Comparison of ENCODE assay signal across 22 cellular contexts in the genomic region with DNA sequence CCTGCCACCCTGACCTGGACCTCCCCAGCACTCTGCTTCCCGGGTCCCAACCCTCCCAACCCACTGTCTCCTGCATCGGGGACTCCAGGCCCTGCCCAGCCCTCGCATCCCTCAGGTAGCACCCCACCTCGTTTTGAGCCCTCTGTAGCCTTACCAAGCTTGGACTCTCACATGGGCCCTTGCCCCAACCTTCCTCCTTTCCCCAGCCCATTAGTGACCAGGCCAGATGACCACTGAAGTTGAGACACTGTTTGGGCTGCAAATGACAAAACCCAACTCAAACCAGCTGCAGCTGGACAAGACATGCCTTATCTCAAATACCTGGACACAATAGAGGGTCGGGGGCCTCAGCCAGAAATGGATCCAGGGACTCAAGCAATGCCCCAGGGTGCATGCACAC.
DNase-seq lines count a peak whose midpoint lies in the region; ATAC-seq lines count a peak whose summit lies in the region.
"Had no signal": no experiment of that assay in that cellular context is flagged by ENCODE, and none has a peak within 500 bp of the region (broad histone marks: within the 10 kb centered on the region; RNA-seq: fewer than 3 reads in every experiment).

No MANE protein-coding gene starts in this region.

- POLR2A ChIA-PET in activated naive CD8-positive, alpha-beta T cell treated with anti-CD3 and anti-CD28 coated beads, Interleukin-2, amount 10 ng/mL, durations not matched to agents 7 days and 5 days (lab: Charles Lee) = interaction anchor here (0.7 to 0.8 kb wide), 2 partner anchors 9 to 235 kb away, joined by 3 read pairs; no protein-coding TSS in a partner anchor

- no peak for DNase-seq in activated naive CD8-positive, alpha-beta T cell treated with anti-CD3 and anti-CD28 coated beads, Interleukin-2, amount 10 ng/mL, durations not matched to agents 7 days and 5 days
- DNase-seq in activated naive CD8-positive, alpha-beta T cell treated with anti-CD3 and anti-CD28 coated beads for 36 hours = no peak
- no peak for DNase-seq in naive B cell
- no peak for DNase-seq in NCI-H446 treated with DMSO at 0.1 percent for 48 hours (lab: John Stamatoyannopoulos, UW)
- no peak for DNase-seq in NOMO-1 (lab: John Stamatoyannopoulos, UW; ENCODE audit: unreplicated experiment in 2 of 2)
- DNase-seq: 8988T; ACHN; BE2C; CD4-positive, CD25-positive, alpha-beta regulatory T cell; DMS153; DND-41; MV-4-11; NCI-H1105; NCI-H1436 treated with DMSO at 0.1 percent for 48 hours; NCI-H1930; NCI-H2107; NCI-H446; SHP77 treated with DMSO at 0.1 percent for 48 hours had no signal

- peaks cover 12% of the 10 kb centered on the region for H3K4me1 Mint-ChIP-seq in activated naive CD8-positive, alpha-beta T cell treated with anti-CD3 and anti-CD28 coated beads, Interleukin-2, amount 10 ng/mL, durations not matched to agents 7 days and 5 days
- no peaks in the 10 kb centered on the region for H3K4me1 Mint-ChIP-seq in activated naive CD8-positive, alpha-beta T cell treated with anti-CD3 and anti-CD28 coated beads for 36 hours
- peaks cover 37% of the 10 kb centered on the region for H3K4me1 Mint-ChIP-seq in dendritic cell treated with granulocyte-macrophage colony-stimulating factor and Interleukin-4, amounts not matched to agents 40 ng/mL and 50 ng/mL, for 4 days (ENCODE audit: low read depth)
- peaks cover 20 to 31% (median 29%) of the 10 kb centered on the region in 3 donors for H3K4me1 Mint-ChIP-seq in naive B cell
- H3K4me1 Mint-ChIP-seq in stimulated activated memory B cell treated with anti-CD40 and anti-IgM and Interleukin-4, amounts not matched to agents 10 μg/mL and 1 μg/mL and 100 μg/mL, for 72 hours = peaks cover 38% of the 10 kb centered on the region

- H3K9me3 Mint-ChIP-seq in activated naive CD8-positive, alpha-beta T cell treated with anti-CD3 and anti-CD28 coated beads, Interleukin-2, amount 10 ng/mL, durations not matched to agents 7 days and 5 days = peaks cover under 1% of the 10 kb centered on the region
- H3K9me3 Mint-ChIP-seq in activated naive CD8-positive, alpha-beta T cell treated with anti-CD3 and anti-CD28 coated beads for 36 hours = no peaks in the 10 kb centered on the region
- H3K9me3 Mint-ChIP-seq in dendritic cell treated with granulocyte-macrophage colony-stimulating factor and Interleukin-4, amounts not matched to agents 40 ng/mL and 50 ng/mL, for 4 days = peaks cover 1% of the 10 kb centered on the region
- no peaks in the 10 kb centered on the region for H3K9me3 Mint-ChIP-seq in naive B cell
- H3K9me3 Mint-ChIP-seq in stimulated activated memory B cell treated with anti-CD40 and anti-IgM and Interleukin-4, amounts not matched to agents 10 μg/mL and 1 μg/mL and 100 μg/mL, for 72 hours = no peaks in the 10 kb centered on the region
- H3K9me3 Mint-ChIP-seq: CD4-positive, CD25-positive, alpha-beta regulatory T cell had no signal

- H3K27ac Mint-ChIP-seq in activated naive CD8-positive, alpha-beta T cell treated with anti-CD3 and anti-CD28 coated beads, Interleukin-2, amount 10 ng/mL, durations not matched to agents 7 days and 5 days = peak overlapping the region; percentile 56
- H3K27ac Mint-ChIP-seq in activated naive CD8-positive, alpha-beta T cell treated with anti-CD3 and anti-CD28 coated beads for 36 hours = no peak overlapping the region
- H3K27ac Mint-ChIP-seq in dendritic cell treated with granulocyte-macrophage colony-stimulating factor and Interleukin-4, amounts not matched to agents 40 ng/mL and 50 ng/mL, for 4 days = peak overlapping the region; percentile 31
- H3K27ac Mint-ChIP-seq in naive B cell = peak overlapping the region in 4 of 6 donors; percentile 26 to 66 (median 56)
- peak overlapping the region; percentile 65 for H3K27ac Mint-ChIP-seq in stimulated activated memory B cell treated with anti-CD40 and anti-IgM and Interleukin-4, amounts not matched to agents 10 μg/mL and 1 μg/mL and 100 μg/mL, for 72 hours
- H3K27ac Mint-ChIP-seq: CD4-positive, CD25-positive, alpha-beta regulatory T cell had no signal

- no peak overlapping the region for H3K4me3 Mint-ChIP-seq in activated naive CD8-positive, alpha-beta T cell treated with anti-CD3 and anti-CD28 coated beads, Interleukin-2, amount 10 ng/mL, durations not matched to agents 7 days and 5 days
- no peak overlapping the region for H3K4me3 Mint-ChIP-seq in activated naive CD8-positive, alpha-beta T cell treated with anti-CD3 and anti-CD28 coated beads for 36 hours
- no peak overlapping the region for H3K4me3 Mint-ChIP-seq in dendritic cell treated with granulocyte-macrophage colony-stimulating factor and Interleukin-4, amounts not matched to agents 40 ng/mL and 50 ng/mL, for 4 days
- H3K4me3 Mint-ChIP-seq in naive B cell = no peak overlapping the region
- H3K4me3 Mint-ChIP-seq in stimulated activated memory B cell treated with anti-CD40 and anti-IgM and Interleukin-4, amounts not matched to agents 10 μg/mL and 1 μg/mL and 100 μg/mL, for 72 hours = no peak overlapping the region
- H3K4me3 Mint-ChIP-seq: CD4-positive, CD25-positive, alpha-beta regulatory T cell had no signal

- H3K36me3 Mint-ChIP-seq in activated naive CD8-positive, alpha-beta T cell treated with anti-CD3 and anti-CD28 coated beads, Interleukin-2, amount 10 ng/mL, durations not matched to agents 7 days and 5 days = peaks cover 5% of the 10 kb centered on the region
- H3K36me3 Mint-ChIP-seq in activated naive CD8-positive, alpha-beta T cell treated with anti-CD3 and anti-CD28 coated beads for 36 hours = no peaks in the 10 kb centered on the region
- peaks cover 95% of the 10 kb centered on the region for H3K36me3 Mint-ChIP-seq in dendritic cell treated with granulocyte-macrophage colony-stimulating factor and Interleukin-4, amounts not matched to agents 40 ng/mL and 50 ng/mL, for 4 days (ENCODE audit: low read depth)
- H3K36me3 Mint-ChIP-seq in naive B cell = peaks cover 7 to 18% of the 10 kb centered on the region in 2 donors
- peaks cover 63% of the 10 kb centered on the region for H3K36me3 Mint-ChIP-seq in stimulated activated memory B cell treated with anti-CD40 and anti-IgM and Interleukin-4, amounts not matched to agents 10 μg/mL and 1 μg/mL and 100 μg/mL, for 72 hours
- H3K36me3 Mint-ChIP-seq: CD4-positive, CD25-positive, alpha-beta regulatory T cell had no signal

- H3K27me3 Mint-ChIP-seq in activated naive CD8-positive, alpha-beta T cell treated with anti-CD3 and anti-CD28 coated beads, Interleukin-2, amount 10 ng/mL, durations not matched to agents 7 days and 5 days = no peaks in the 10 kb centered on the region
- no peaks in the 10 kb centered on the region for H3K27me3 Mint-ChIP-seq in activated naive CD8-positive, alpha-beta T cell treated with anti-CD3 and anti-CD28 coated beads for 36 hours
- H3K27me3 Mint-ChIP-seq in dendritic cell treated with granulocyte-macrophage colony-stimulating factor and Interleukin-4, amounts not matched to agents 40 ng/mL and 50 ng/mL, for 4 days = peaks cover 3% of the 10 kb centered on the region
- no peaks in the 10 kb centered on the region for H3K27me3 Mint-ChIP-seq in naive B cell
- H3K27me3 Mint-ChIP-seq in stimulated activated memory B cell treated with anti-CD40 and anti-IgM and Interleukin-4, amounts not matched to agents 10 μg/mL and 1 μg/mL and 100 μg/mL, for 72 hours = no peaks in the 10 kb centered on the region

- intact Hi-C loops in dendritic cell treated with granulocyte-macrophage colony-stimulating factor and Interleukin-4, amounts not matched to agents 40 ng/mL and 50 ng/mL, for 4 days (cut with micrococcal nuclease) = no loop called here

- no peak for ATAC-seq in activated naive CD8-positive, alpha-beta T cell treated with anti-CD3 and anti-CD28 coated beads, Interleukin-2, amount 10 ng/mL, durations not matched to agents 7 days and 5 days (ENCODE audit: low read depth)
- ATAC-seq in naive B cell (ENCODE audit: low read depth in 2 of 2) (no peak), HG03097 (IDR thresholded peaks at IDR 0.05; ENCODE audit: low FRiP score, unreplicated experiment) (no peak)
- ATAC-seq in stimulated activated memory B cell treated with anti-CD40 and anti-IgM and Interleukin-4, amounts not matched to agents 10 μg/mL and 1 μg/mL and 100 μg/mL, for 72 hours = no peak
- ATAC-seq: Panc1 had no signal
